In genomic region chr9:37511006-37511714, GRCh38 we compare ENCODE assay signal across 1 cellular context.
TF ChIP-seq lines count a peak whose summit lies in the region.

No MANE protein-coding gene starts in this region.

TF ChIP-seq in SK-N-SH, 30 proteins besides CTCF, POLR2A, EP300 and RAD21 (continued from another document):
- TF ChIP-seq REST (IDR thresholded peaks at IDR 0.05; ENCODE audit: low read depth, low read length) (no peak), IRF3 (IDR thresholded peaks at IDR 0.05; ENCODE audit: low read depth, low read length) (no peak), RXRA (IDR thresholded peaks at IDR 0.05; ENCODE audit: borderline replicate concordance, low read depth) (no peak), FOSL2 (IDR thresholded peaks at IDR 0.05; ENCODE audit: borderline replicate concordance, low read depth) (no peak), MEF2A (IDR thresholded peaks at IDR 0.05; ENCODE audit: borderline replicate concordance, low read depth) (no peak), NRF1 (IDR thresholded peaks at IDR 0.05; ENCODE audit: low read depth, low read length) (no peak), RCOR1 (IDR thresholded peaks at IDR 0.05; ENCODE audit: low read length) (no peak)
TF ChIP-seq in SK-N-SH: peak in this region for 0.
